In genomic region chr14:104398656-104399055, GRCh38 we compare ENCODE assay signal across 18 cellular contexts.
DNase-seq lines count a peak whose midpoint lies in the region; ATAC-seq and TF ChIP-seq lines count a peak whose summit lies in the region.
"Had no signal": no experiment of that assay in that cellular context is flagged by ENCODE, and none has a peak within 500 bp of the region (broad histone marks: within the 10 kb centered on the region; RNA-seq: fewer than 3 reads in every experiment).

No MANE protein-coding gene starts in this region.

- H3K4me3 Mint-ChIP-seq in natural killer cell: no peak overlapping the region
- H3K4me3 Mint-ChIP-seq in natural killer cell treated with Interleukin-12 subunit alpha and Interleukin-12 subunit beta and Interleukin-15 and Interleukin-18, amount 100 ng/mL, for 72 hours: no peak overlapping the region
- H3K4me3 Mint-ChIP-seq in T-helper 17 cell: no peak overlapping the region
- H3K4me3 Mint-ChIP-seq in naive thymus-derived CD4-positive, alpha-beta T cell: no peak overlapping the region
- H3K4me3 Mint-ChIP-seq: CD8-positive, alpha-beta T cell; GM23338 had no signal

- H3K36me3 Mint-ChIP-seq in natural killer cell (peaks cover 12% of the 10 kb centered on the region), T-helper 17 cell (ENCODE audit: low read depth) (peaks cover 5% of the 10 kb centered on the region)
- peaks cover 9% of the 10 kb centered on the region for H3K36me3 Mint-ChIP-seq in natural killer cell treated with Interleukin-12 subunit alpha and Interleukin-12 subunit beta and Interleukin-15 and Interleukin-18, amount 100 ng/mL, for 72 hours
- H3K36me3 Mint-ChIP-seq in naive thymus-derived CD4-positive, alpha-beta T cell: peaks cover 5 to 15% (median 9%) of the 10 kb centered on the region in 5 donors
- H3K36me3 Mint-ChIP-seq: CD8-positive, alpha-beta T cell had no signal

- no peaks in the 10 kb centered on the region for H3K36me3 ChIP-seq in naive thymus-derived CD4-positive, alpha-beta T cell (ENCODE audit: control insufficient read depth in 2 of 3, insufficient read depth in 3 of 3, low read length in 3 of 3)
- H3K36me3 ChIP-seq: BE2C, Peyer's patch had no signal

- TF ChIP-seq CTCF in natural killer cell (IDR thresholded peaks at IDR 0.05): no peak

- H3K9me3 ChIP-seq in T-helper 17 cell (ENCODE audit: control insufficient read depth, low read length, poor library complexity, severe bottlenecking): no peaks in the 10 kb centered on the region
- peaks cover 0 to 10% (median 0%) of the 10 kb centered on the region in 3 experiments for H3K9me3 ChIP-seq in naive thymus-derived CD4-positive, alpha-beta T cell (ENCODE audit: control insufficient read depth in 2 of 3, low read length in 3 of 3)
- H3K9me3 ChIP-seq: BE2C had no signal

- H3K27ac Mint-ChIP-seq in natural killer cell (peak overlapping the region; percentile 68 to 83), T-helper 17 cell (peak overlapping the region; percentile 92)
- H3K27ac Mint-ChIP-seq in natural killer cell treated with Interleukin-12 subunit alpha and Interleukin-12 subunit beta and Interleukin-15 and Interleukin-18, amount 100 ng/mL, for 72 hours: no peak overlapping the region
- peak overlapping the region in 5 of 9 donors; percentile 6 to 69 (median 60) for H3K27ac Mint-ChIP-seq in naive thymus-derived CD4-positive, alpha-beta T cell
- H3K27ac Mint-ChIP-seq: GM23338, IgD-negative memory B cell had no signal

- intact Hi-C loops in natural killer cell (cut with micrococcal nuclease): no loop called here
- intact Hi-C loops in naive thymus-derived CD4-positive, alpha-beta T cell (cut with micrococcal nuclease): loop anchor here in 1 of 2 donors (1.0 kb wide), 1 partner anchor 320 kb away; no protein-coding TSS in a partner anchor

- H3K4me1 ChIP-seq in naive thymus-derived CD4-positive, alpha-beta T cell (ENCODE audit: control insufficient read depth in 2 of 2, insufficient read depth in 2 of 2, low read length in 2 of 2): peaks cover 29 to 36% of the 10 kb centered on the region in 2 donors

- H3K27me3 Mint-ChIP-seq in natural killer cell (ENCODE audit: low read depth in 2 of 2): no peaks in the 10 kb centered on the region
- no peaks in the 10 kb centered on the region for H3K27me3 Mint-ChIP-seq in natural killer cell treated with Interleukin-12 subunit alpha and Interleukin-12 subunit beta and Interleukin-15 and Interleukin-18, amount 100 ng/mL, for 72 hours
- peaks cover 3% of the 10 kb centered on the region for H3K27me3 Mint-ChIP-seq in T-helper 17 cell
- H3K27me3 Mint-ChIP-seq in naive thymus-derived CD4-positive, alpha-beta T cell: no peaks in the 10 kb centered on the region

- H3K27ac ChIP-seq in naive thymus-derived CD4-positive, alpha-beta T cell (ENCODE audit: low read depth, low read length): no peak overlapping the region
- H3K27ac ChIP-seq: Peyer's patch had no signal

- peaks cover 0 to 6% of the 10 kb centered on the region in 2 donors for H3K9me3 Mint-ChIP-seq in natural killer cell
- no peaks in the 10 kb centered on the region for H3K9me3 Mint-ChIP-seq in natural killer cell treated with Interleukin-12 subunit alpha and Interleukin-12 subunit beta and Interleukin-15 and Interleukin-18, amount 100 ng/mL, for 72 hours
- peaks cover 0 to 28% (median 14%) of the 10 kb centered on the region in 11 donors for H3K9me3 Mint-ChIP-seq in naive thymus-derived CD4-positive, alpha-beta T cell

- H3K4me3 ChIP-seq in naive thymus-derived CD4-positive, alpha-beta T cell (ENCODE audit: low read length): no peak overlapping the region
- H3K4me3 ChIP-seq: GM23338, Peyer's patch had no signal

- CTCF ChIA-PET in naive thymus-derived CD4-positive, alpha-beta T cell (lab: Charles Lee): interaction anchor here (1.0 kb wide), 1 partner anchor 9 kb away, joined by 4 read pairs; no protein-coding TSS in a partner anchor

- ATAC-seq in natural killer cell (no peak), T-helper 17 cell (no peak)
- no peak for ATAC-seq in natural killer cell treated with Interleukin-12 subunit alpha and Interleukin-12 subunit beta and Interleukin-15 and Interleukin-18, amount 100 ng/mL, for 72 hours
- no peak for ATAC-seq in naive thymus-derived CD4-positive, alpha-beta T cell
- ATAC-seq: CD8-positive, alpha-beta T cell; GM23338; HCT116 had no signal

- H3K4me1 Mint-ChIP-seq in natural killer cell (peaks cover 43 to 54% of the 10 kb centered on the region in 2 donors), T-helper 17 cell (peaks cover 28% of the 10 kb centered on the region)
- H3K4me1 Mint-ChIP-seq in natural killer cell treated with Interleukin-12 subunit alpha and Interleukin-12 subunit beta and Interleukin-15 and Interleukin-18, amount 100 ng/mL, for 72 hours (ENCODE audit: low read depth in 2 of 2): peaks cover 26 to 37% of the 10 kb centered on the region in 2 donors
- H3K4me1 Mint-ChIP-seq in naive thymus-derived CD4-positive, alpha-beta T cell: peaks cover 26 to 69% (median 47%) of the 10 kb centered on the region in 7 donors

- no peak for DNase-seq in natural killer cell
- no peak for DNase-seq in natural killer cell treated with Interleukin-12 subunit alpha and Interleukin-12 subunit beta and Interleukin-15 and Interleukin-18, amount 100 ng/mL, for 72 hours (ENCODE audit: low spot score)
- no peak for DNase-seq in T-helper 17 cell
- DNase-seq in naive thymus-derived CD4-positive, alpha-beta T cell: no peak
- DNase-seq in HT-29 (ENCODE audit: low spot score): no peak
- DNase-seq in epidermal melanocyte (ENCODE audit: insufficient read length, low spot score): no peak
- no peak for DNase-seq in DMS153 (lab: John Stamatoyannopoulos, UW)
- DNase-seq: BE2C; CD8-positive, alpha-beta T cell; Karpas-422; NCI-H1694; NCI-H2081; NCI-H2171; NCI-H526; Peyer's patch had no signal

- POLR2A ChIA-PET in naive thymus-derived CD4-positive, alpha-beta T cell (lab: Charles Lee): interaction anchor here (1.1 kb wide), 1 partner anchor 9 kb away, joined by 3 read pairs; no protein-coding TSS in a partner anchor

- H3K27me3 ChIP-seq in naive thymus-derived CD4-positive, alpha-beta T cell (ENCODE audit: control insufficient read depth in 2 of 2, insufficient read depth in 2 of 2, low read length in 2 of 2): no peaks in the 10 kb centered on the region
- H3K27me3 ChIP-seq: BE2C, Peyer's patch had no signal

Comparison
In these comparisons a context has a peak if more than half of its experiments do, and no peak if none do; other contexts are left out.
1. H3K27ac Mint-ChIP-seq: peak in natural killer cell (2 of 2), T-helper 17 cell (single experiment) and naive thymus-derived CD4-positive, alpha-beta T cell (5 of 9); none in natural killer cell treated with Interleukin-12 subunit alpha and Interleukin-12 subunit beta and Interleukin-15 and Interleukin-18, amount 100 ng/mL, for 72 hours (0 of 2).